ENCODE assay signal across 14 cellular contexts in the genomic region with DNA sequence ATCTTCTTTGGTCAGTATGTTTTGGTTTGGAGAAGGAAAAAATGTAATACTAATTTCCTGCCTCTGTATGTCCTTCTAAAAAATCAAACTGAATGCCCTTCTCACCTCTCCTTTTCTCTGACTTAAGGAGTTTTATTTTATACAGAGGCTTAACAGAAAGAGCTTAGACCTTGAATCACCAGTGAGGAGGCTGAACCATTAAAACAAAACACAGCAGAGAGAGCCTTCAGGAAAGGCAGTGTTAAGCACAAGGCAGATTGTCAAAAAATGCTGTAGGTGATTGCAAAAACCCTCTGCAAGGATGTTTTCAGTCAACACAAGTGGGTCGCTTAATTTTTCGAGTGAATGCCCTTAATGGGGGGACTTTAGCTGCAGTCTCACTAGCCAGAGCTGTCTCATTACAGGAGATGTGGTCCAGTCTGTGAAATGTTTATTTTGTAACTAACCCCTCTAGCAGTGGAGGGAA.
DNase-seq lines count a peak whose midpoint lies in the region; ATAC-seq, FAIRE-seq and TF ChIP-seq lines count a peak whose summit lies in the region.
"Had no signal": no experiment of that assay in that cellular context is flagged by ENCODE, and none has a peak within 500 bp of the region (broad histone marks: within the 10 kb centered on the region; RNA-seq: fewer than 3 reads in every experiment).

No MANE protein-coding gene starts in this region.

- DNase-seq in right lobe of liver (no peak), HepG2 (ENCODE audit: low spot score) (no peak), SK-N-MC (ENCODE audit: low read depth, low spot score) (no peak), left kidney (ENCODE audit: low read depth, low spot score) (peak; percentile 94), erythroblast (lab: John Stamatoyannopoulos, UW) (no peak), pons (ENCODE audit: low spot score) (no peak), cerebellum (ENCODE audit: low spot score) (no peak)
- DNase-seq in stimulated activated CD4-positive, alpha-beta T cell treated with anti-CD3 and anti-CD28 coated beads, Interleukin-2, amount 100 ng/mL, for 48 hours: no peak
- DNase-seq: activated T-cell treated with anti-CD3 and anti-CD28 coated beads, Interleukin-2, amount 50 U/mL, for 24 hours; stimulated activated CD8-positive, alpha-beta memory T cell treated with anti-CD3 and anti-CD28 coated beads, Interleukin-4, amount 100 ng/mL, for 48 hours; T1000 had no signal

- TF ChIP-seq POLR2A in right lobe of liver (IDR thresholded peaks at IDR 0.05) (no peak), HepG2 (IDR thresholded peaks at IDR 0.05; ENCODE audit: insufficient read depth in 1 of 2, low read depth in 2 of 2, low read length in 2 of 2) (no peak), erythroblast (IDR thresholded peaks at IDR 0.05; ENCODE audit: low read length) (no peak)

- H2AFZ ChIP-seq in HepG2 (ENCODE audit: low read length): no peak overlapping the region

- H3K9me3 ChIP-seq in right lobe of liver: no peaks in the 10 kb centered on the region
- H3K9me3 ChIP-seq in HepG2 (ENCODE audit: low read length): 0 out of 2 replicates have a peak, but pooled peaks cover 6% of the 10 kb centered on the region
- H3K9me3 ChIP-seq in SK-N-MC (ENCODE audit: low read depth, low read length): peaks cover 6% of the 10 kb centered on the region; the same call in 1 of the 2 replicates

- no peaks in the 10 kb centered on the region for H3K79me2 ChIP-seq in HepG2 (ENCODE audit: insufficient read depth, low read length)

- no peak for TF ChIP-seq RAD21 in HepG2 (CRISPR knock-in tag; IDR thresholded peaks at IDR 0.05)

- POLR2A ChIA-PET in HepG2 (lab: Yijun Ruan, JAX): no interaction called here

- in situ Hi-C loops in HepG2 (cut with HindIII; ENCODE audit: extremely low pct_ligation_motif_present, low pct_unique_long_range_greater_than_20kb): no loop called here

- H3K4me2 ChIP-seq in HepG2 (ENCODE audit: low read depth, low read length): no peak overlapping the region

- no peak for FAIRE-seq in HepG2 (lab: Jason Lieb, UNC)
- FAIRE-seq: frontal cortex, GM12878 had no signal

- H3K4me1 ChIP-seq in right lobe of liver (peaks cover 0 to 44% (median 10%) of the 10 kb centered on the region in 4 donors), HepG2 (ENCODE audit: insufficient read depth, low read length) (peaks cover 33% of the 10 kb centered on the region)

- peak overlapping the region in 2 of 3 donors; percentile 44 to 45 for H3K27ac ChIP-seq in right lobe of liver
- no peak overlapping the region for H3K27ac ChIP-seq in HepG2 (ENCODE audit: extremely low read length, insufficient read depth, low read length)
- no peak overlapping the region for H3K27ac ChIP-seq in SK-N-MC
- H3K27ac ChIP-seq: C4-2B had no signal

- H3K4me3 ChIP-seq in right lobe of liver (no peak overlapping the region), HepG2 (replicated peaks in 1 of 3; ENCODE audit: insufficient read depth in 1 of 3, low read depth in 2 of 3, low read length in 3 of 3) (no peak overlapping the region), SK-N-MC (no peak overlapping the region)
- H3K4me3 ChIP-seq: GM12878 had no signal

- CTCF ChIA-PET in HepG2 (lab: Yijun Ruan, JAX; ENCODE audit: low intra/inter-chr PET ratio, low total read pairs): no interaction called here

- peak in 2 of 4 donors; percentile 19 to 29 for ATAC-seq in right lobe of liver
- ATAC-seq in HepG2: no peak
- ATAC-seq: GM12878 had no signal

- H4K20me1 ChIP-seq in HepG2 (ENCODE audit: insufficient read depth, low read length): no peaks in the 10 kb centered on the region

- H3K27me3 ChIP-seq in right lobe of liver (no peaks in the 10 kb centered on the region), HepG2 (ENCODE audit: control insufficient read depth in 1 of 2, insufficient read depth in 2 of 2, low read length in 2 of 2) (no peaks in the 10 kb centered on the region)

- intact Hi-C loops in right lobe of liver (cut with DNase I): no loop called here
- intact Hi-C loops in HepG2 (cut with micrococcal nuclease; ENCODE audit: unreplicated experiment): no loop called here

- no peak for TF ChIP-seq EP300 in HepG2 (IDR thresholded peaks at IDR 0.05; ENCODE audit: low read depth in 2 of 2, low read length in 2 of 2)
- no peak for TF ChIP-seq EP300 in HepG2 (CRISPR knock-in tag; IDR thresholded peaks at IDR 0.05; ENCODE audit: borderline replicate concordance)

- H3K36me3 ChIP-seq in right lobe of liver: no peaks in the 10 kb centered on the region
- no peaks in the 10 kb centered on the region for H3K36me3 ChIP-seq in HepG2 (replicated peaks in 1 of 2; ENCODE audit: control insufficient read depth in 1 of 2, insufficient read depth in 2 of 2, low read length in 2 of 2)
- no peaks in the 10 kb centered on the region for H3K36me3 ChIP-seq in SK-N-MC (ENCODE audit: insufficient read depth, low read length)

- H3K9ac ChIP-seq in HepG2 (ENCODE audit: insufficient read depth, low read depth, low read length) (no peak overlapping the region), SK-N-MC (ENCODE audit: insufficient read length) (peak overlapping the region; percentile 12)

- BruUV-seq in HepG2 (replicated peaks; lab: Mats Ljungman, UMichigan): no TSS peak

- TF ChIP-seq CTCF in right lobe of liver (IDR thresholded peaks at IDR 0.05) (no peak), HepG2 (CRISPR knock-in tag; IDR thresholded peaks at IDR 0.05) (no peak)

- WGBS in right lobe of liver (ENCODE audit: insufficient coverage, low coverage, low lambda C conversion rate, missing lambda C conversion rate): 15% methylated on average over 2 of the region's 2 CpGs
- WGBS in HepG2 (ENCODE audit: low lambda C conversion rate): 0% methylated on average over 2 of the region's 2 CpGs

TF ChIP-seq in HepG2, 621 proteins besides CTCF, POLR2A, EP300 and RAD21 (continues in another document):
- TF ChIP-seq HOXA9 (CRISPR knock-in tag; IDR thresholded peaks at IDR 0.05; ENCODE audit: borderline replicate concordance) (no peak), POGZ (CRISPR knock-in tag; IDR thresholded peaks at IDR 0.05) (no peak), HDAC1 (CRISPR knock-in tag; IDR thresholded peaks at IDR 0.05) (no peak), ZNF83 (CRISPR knock-in tag; IDR thresholded peaks at IDR 0.05; ENCODE audit: borderline replicate concordance) (no peak), DNMT3B (CRISPR knock-in tag; conservative IDR thresholded peaks at IDR 0.05) (no peak), NFYB (CRISPR knock-in tag; IDR thresholded peaks at IDR 0.05) (no peak)
- TF ChIP-seq, protein P1, sequence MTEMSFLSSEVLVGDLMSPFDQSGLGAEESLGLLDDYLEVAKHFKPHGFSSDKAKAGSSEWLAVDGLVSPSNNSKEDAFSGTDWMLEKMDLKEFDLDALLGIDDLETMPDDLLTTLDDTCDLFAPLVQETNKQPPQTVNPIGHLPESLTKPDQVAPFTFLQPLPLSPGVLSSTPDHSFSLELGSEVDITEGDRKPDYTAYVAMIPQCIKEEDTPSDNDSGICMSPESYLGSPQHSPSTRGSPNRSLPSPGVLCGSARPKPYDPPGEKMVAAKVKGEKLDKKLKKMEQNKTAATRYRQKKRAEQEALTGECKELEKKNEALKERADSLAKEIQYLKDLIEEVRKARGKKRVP (CRISPR knock-in tag; IDR thresholded peaks at IDR 0.05): no peak
- TF ChIP-seq, protein P2, sequence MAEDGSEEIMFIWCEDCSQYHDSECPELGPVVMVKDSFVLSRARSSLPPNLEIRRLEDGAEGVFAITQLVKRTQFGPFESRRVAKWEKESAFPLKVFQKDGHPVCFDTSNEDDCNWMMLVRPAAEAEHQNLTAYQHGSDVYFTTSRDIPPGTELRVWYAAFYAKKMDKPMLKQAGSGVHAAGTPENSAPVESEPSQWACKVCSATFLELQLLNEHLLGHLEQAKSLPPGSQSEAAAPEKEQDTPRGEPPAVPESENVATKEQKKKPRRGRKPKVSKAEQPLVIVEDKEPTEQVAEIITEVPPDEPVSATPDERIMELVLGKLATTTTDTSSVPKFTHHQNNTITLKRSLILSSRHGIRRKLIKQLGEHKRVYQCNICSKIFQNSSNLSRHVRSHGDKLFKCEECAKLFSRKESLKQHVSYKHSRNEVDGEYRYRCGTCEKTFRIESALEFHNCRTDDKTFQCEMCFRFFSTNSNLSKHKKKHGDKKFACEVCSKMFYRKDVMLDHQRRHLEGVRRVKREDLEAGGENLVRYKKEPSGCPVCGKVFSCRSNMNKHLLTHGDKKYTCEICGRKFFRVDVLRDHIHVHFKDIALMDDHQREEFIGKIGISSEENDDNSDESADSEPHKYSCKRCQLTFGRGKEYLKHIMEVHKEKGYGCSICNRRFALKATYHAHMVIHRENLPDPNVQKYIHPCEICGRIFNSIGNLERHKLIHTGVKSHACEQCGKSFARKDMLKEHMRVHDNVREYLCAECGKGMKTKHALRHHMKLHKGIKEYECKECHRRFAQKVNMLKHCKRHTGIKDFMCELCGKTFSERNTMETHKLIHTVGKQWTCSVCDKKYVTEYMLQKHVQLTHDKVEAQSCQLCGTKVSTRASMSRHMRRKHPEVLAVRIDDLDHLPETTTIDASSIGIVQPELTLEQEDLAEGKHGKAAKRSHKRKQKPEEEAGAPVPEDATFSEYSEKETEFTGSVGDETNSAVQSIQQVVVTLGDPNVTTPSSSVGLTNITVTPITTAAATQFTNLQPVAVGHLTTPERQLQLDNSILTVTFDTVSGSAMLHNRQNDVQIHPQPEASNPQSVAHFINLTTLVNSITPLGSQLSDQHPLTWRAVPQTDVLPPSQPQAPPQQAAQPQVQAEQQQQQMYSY (CRISPR knock-in tag; IDR thresholded peaks at IDR 0.05): no peak
- TF ChIP-seq, protein P3, sequence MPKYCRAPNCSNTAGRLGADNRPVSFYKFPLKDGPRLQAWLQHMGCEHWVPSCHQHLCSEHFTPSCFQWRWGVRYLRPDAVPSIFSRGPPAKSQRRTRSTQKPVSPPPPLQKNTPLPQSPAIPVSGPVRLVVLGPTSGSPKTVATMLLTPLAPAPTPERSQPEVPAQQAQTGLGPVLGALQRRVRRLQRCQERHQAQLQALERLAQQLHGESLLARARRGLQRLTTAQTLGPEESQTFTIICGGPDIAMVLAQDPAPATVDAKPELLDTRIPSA (CRISPR knock-in tag; IDR thresholded peaks at IDR 0.05; ENCODE audit: borderline replicate concordance): no peak
- TF ChIP-seq, protein P4, sequence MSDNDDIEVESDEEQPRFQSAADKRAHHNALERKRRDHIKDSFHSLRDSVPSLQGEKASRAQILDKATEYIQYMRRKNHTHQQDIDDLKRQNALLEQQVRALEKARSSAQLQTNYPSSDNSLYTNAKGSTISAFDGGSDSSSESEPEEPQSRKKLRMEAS (IDR thresholded peaks at IDR 0.05): no peak
- TF ChIP-seq, protein P5, sequence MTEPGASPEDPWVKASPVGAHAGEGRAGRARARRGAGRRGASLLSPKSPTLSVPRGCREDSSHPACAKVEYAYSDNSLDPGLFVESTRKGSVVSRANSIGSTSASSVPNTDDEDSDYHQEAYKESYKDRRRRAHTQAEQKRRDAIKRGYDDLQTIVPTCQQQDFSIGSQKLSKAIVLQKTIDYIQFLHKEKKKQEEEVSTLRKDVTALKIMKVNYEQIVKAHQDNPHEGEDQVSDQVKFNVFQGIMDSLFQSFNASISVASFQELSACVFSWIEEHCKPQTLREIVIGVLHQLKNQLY (CRISPR knock-in tag; IDR thresholded peaks at IDR 0.05): no peak

Comparison
In these comparisons a context has a peak if more than half of its experiments do, and no peak if none do; other contexts are left out.
1. H3K27ac ChIP-seq: peak in right lobe of liver (2 of 3); none in HepG2 (single experiment) and SK-N-MC (single experiment).